ENCODE assay signal across 19 cellular contexts in genomic region chr14:33842299-33842698, GRCh38.
DNase-seq lines count a peak whose midpoint lies in the region; FAIRE-seq and TF ChIP-seq lines count a peak whose summit lies in the region.
"Had no signal": no experiment of that assay in that cellular context is flagged by ENCODE, and none has a peak within 500 bp of the region (broad histone marks: within the 10 kb centered on the region; RNA-seq: fewer than 3 reads in every experiment).

No MANE protein-coding gene starts in this region.

- no peak overlapping the region for H3K9ac ChIP-seq in astrocyte (ENCODE audit: low read length)
- H3K9ac ChIP-seq: BLaER1 treated with 17β-estradiol and CSF1 and Interleukin-3, amounts not matched to agents 10 nM and 100 nM had no signal

- TF ChIP-seq CTCF in astrocyte (IDR thresholded peaks at IDR 0.05; ENCODE audit: insufficient read depth, low read depth, low read length) (no peak), GM20000 (IDR thresholded peaks at IDR 0.05; ENCODE audit: extremely low read depth, missing control alignments) (no peak)

- H3K4me2 ChIP-seq in astrocyte (ENCODE audit: low read length): no peak overlapping the region
- H3K4me2 ChIP-seq: BLaER1 treated with 17β-estradiol and CSF1 and Interleukin-3, amounts not matched to agents 10 nM and 100 nM had no signal

- H2AFZ ChIP-seq in astrocyte (ENCODE audit: low read depth, low read length): no peak overlapping the region

- H3K4me1 ChIP-seq in astrocyte (ENCODE audit: insufficient read depth, low read length): no peaks in the 10 kb centered on the region
- H3K4me1 ChIP-seq: BLaER1 treated with 17β-estradiol and CSF1 and Interleukin-3, amounts not matched to agents 10 nM and 100 nM; Peyer's patch had no signal

- H3K36me3 Mint-ChIP-seq in astrocyte (ENCODE audit: low read depth, unreplicated experiment): no peaks in the 10 kb centered on the region
- H3K36me3 Mint-ChIP-seq: activated CD4-positive, alpha-beta memory T cell treated with anti-CD3 and anti-CD28 coated beads for 36 hours had no signal

- H3K9me3 Mint-ChIP-seq in astrocyte (ENCODE audit: unreplicated experiment): peaks cover 2% of the 10 kb centered on the region
- H3K9me3 Mint-ChIP-seq: activated CD4-positive, alpha-beta memory T cell treated with anti-CD3 and anti-CD28 coated beads for 36 hours; activated T-cell treated with anti-CD3 and anti-CD28 coated beads, Interleukin-2, amount 50 U/mL, for 4 hours had no signal

- H3K27me3 ChIP-seq in astrocyte (ENCODE audit: insufficient read depth, low read length): no peaks in the 10 kb centered on the region
- H3K27me3 ChIP-seq: BLaER1 treated with 17β-estradiol and CSF1 and Interleukin-3, amounts not matched to agents 10 nM and 100 nM; pancreas; Peyer's patch; tibial nerve had no signal

- no peak overlapping the region for H3K27ac Mint-ChIP-seq in astrocyte (ENCODE audit: unreplicated experiment)
- H3K27ac Mint-ChIP-seq: activated CD4-positive, alpha-beta memory T cell treated with anti-CD3 and anti-CD28 coated beads for 36 hours had no signal

- no peaks in the 10 kb centered on the region for H3K36me3 ChIP-seq in astrocyte (ENCODE audit: insufficient read depth, low read length)
- H3K36me3 ChIP-seq: BLaER1 treated with 17β-estradiol and CSF1 and Interleukin-3, amounts not matched to agents 10 nM and 100 nM; left ventricle myocardium inferior; pancreas; Peyer's patch; tibial nerve had no signal

- no peak overlapping the region for H3K4me3 Mint-ChIP-seq in astrocyte (ENCODE audit: unreplicated experiment)
- H3K4me3 Mint-ChIP-seq: activated CD4-positive, alpha-beta memory T cell treated with anti-CD3 and anti-CD28 coated beads for 36 hours; activated T-cell treated with anti-CD3 and anti-CD28 coated beads, Interleukin-2, amount 50 U/mL, for 4 hours had no signal

- peaks cover 12% of the 10 kb centered on the region for H3K4me1 Mint-ChIP-seq in astrocyte (ENCODE audit: low read depth, unreplicated experiment)

- no peak overlapping the region for H3K4me3 ChIP-seq in astrocyte (ENCODE audit: insufficient read depth, low read depth, low read length)
- H3K4me3 ChIP-seq: BLaER1 treated with 17β-estradiol and CSF1 and Interleukin-3, amounts not matched to agents 10 nM and 100 nM; left ventricle myocardium inferior; pancreas; Peyer's patch; tibial nerve had no signal

- FAIRE-seq in astrocyte (lab: Jason Lieb, UNC): no peak
- FAIRE-seq: pancreas, TTC549 had no signal

- H3K27ac ChIP-seq in astrocyte (ENCODE audit: low read depth, low read length): no peak overlapping the region
- H3K27ac ChIP-seq: BLaER1 treated with 17β-estradiol and CSF1 and Interleukin-3, amounts not matched to agents 10 nM and 100 nM; left ventricle myocardium inferior; pancreas; Peyer's patch; tibial nerve had no signal

- H3K27me3 Mint-ChIP-seq in astrocyte (ENCODE audit: low read depth, unreplicated experiment): no peaks in the 10 kb centered on the region
- H3K27me3 Mint-ChIP-seq: activated CD4-positive, alpha-beta memory T cell treated with anti-CD3 and anti-CD28 coated beads for 36 hours had no signal

- H3K79me2 ChIP-seq in astrocyte (ENCODE audit: insufficient read depth, low read length): no peaks in the 10 kb centered on the region

- no peaks in the 10 kb centered on the region for H4K20me1 ChIP-seq in astrocyte (ENCODE audit: insufficient read depth, low read length)
- H4K20me1 ChIP-seq: BLaER1 treated with 17β-estradiol and CSF1 and Interleukin-3, amounts not matched to agents 10 nM and 100 nM had no signal

- DNase-seq in DMS79 treated with DMSO at 0.1 percent for 48 hours (lab: John Stamatoyannopoulos, UW) (peak; percentile 56), DMS79 (lab: John Stamatoyannopoulos, UW) (no peak), NCI-H1105 treated with DMSO at 0.1 percent for 48 hours (lab: John Stamatoyannopoulos, UW) (peak; percentile 23), astrocyte (ENCODE audit: low read depth) (peak; percentile 49), myocyte (ENCODE audit: low read depth) (peak; percentile 47), NCI-H187 (lab: John Stamatoyannopoulos, UW) (no peak), GM20000 (ENCODE audit: low spot score) (no peak)
- no peak for DNase-seq in stimulated activated CD4-positive, alpha-beta T cell treated with anti-CD3 and anti-CD28 coated beads, Interleukin-2, amount 100 ng/mL, for 24 hours
- DNase-seq: 8988T; activated CD4-positive, alpha-beta memory T cell treated with anti-CD3 and anti-CD28 coated beads for 36 hours; activated T-cell treated with anti-CD3 and anti-CD28 coated beads, Interleukin-2, amount 50 U/mL, for 4 hours; effector memory CD4-positive, alpha-beta T cell; left ventricle myocardium inferior; MV-4-11; pancreas; Peyer's patch had no signal

- no peaks in the 10 kb centered on the region for H3K9me3 ChIP-seq in astrocyte (ENCODE audit: insufficient read depth, low read depth, low read length)
- H3K9me3 ChIP-seq: BLaER1 treated with 17β-estradiol and CSF1 and Interleukin-3, amounts not matched to agents 10 nM and 100 nM; left ventricle myocardium inferior; pancreas; Peyer's patch; tibial nerve had no signal

Comparison
In these comparisons a context has a peak if more than half of its experiments do, and no peak if none do; other contexts are left out.
1. DNase-seq: peak in DMS79 treated with DMSO at 0.1 percent for 48 hours (single experiment), NCI-H1105 treated with DMSO at 0.1 percent for 48 hours (single experiment), astrocyte (single experiment) and myocyte (single experiment); none in DMS79 (single experiment), NCI-H187 (0 of 2), stimulated activated CD4-positive, alpha-beta T cell treated with anti-CD3 and anti-CD28 coated beads, Interleukin-2, amount 100 ng/mL, for 24 hours (0 of 2) and GM20000 (single experiment).